ENCODE assay signal across 1 cellular context in the genomic region with DNA sequence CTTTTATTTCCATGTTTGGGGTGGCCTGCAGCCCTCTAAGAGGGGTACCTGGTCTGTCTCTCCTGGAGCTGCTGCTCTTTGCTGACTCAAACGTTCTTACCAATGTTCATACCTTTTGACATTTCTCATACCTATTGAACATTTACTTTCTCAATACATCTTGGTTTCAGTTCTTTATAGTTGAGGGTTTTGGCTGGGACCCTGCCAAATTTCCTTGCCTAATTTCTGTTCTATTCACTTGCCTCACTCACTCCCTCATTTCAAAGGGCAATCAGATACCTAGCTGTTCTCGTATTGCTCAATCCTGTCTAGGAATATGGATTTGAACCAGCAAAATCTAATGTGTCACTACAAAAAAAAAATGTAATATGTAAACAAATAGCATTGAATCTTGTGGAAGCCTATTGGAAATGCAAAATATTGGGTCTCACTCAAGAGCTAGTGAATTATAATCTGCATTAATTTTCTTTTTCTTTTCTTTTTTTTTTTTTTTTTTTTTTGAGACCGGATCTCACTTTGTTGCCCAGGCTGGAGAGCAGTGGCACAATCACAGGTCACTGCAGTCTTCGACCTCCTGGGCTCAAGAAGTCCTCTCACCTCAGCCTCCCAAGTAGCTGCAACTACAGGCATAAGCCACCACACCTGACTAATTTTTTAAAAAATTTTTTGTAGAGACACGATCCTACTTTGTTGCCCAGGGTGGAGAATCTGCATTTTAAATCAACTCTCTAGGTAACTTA.
TF ChIP-seq lines count a peak whose summit lies in the region.

No MANE protein-coding gene starts in this region.

TF ChIP-seq in GM23338, 12 proteins besides CTCF, POLR2A, EP300 and RAD21 (continued from another document):
- TF ChIP-seq, protein P1, sequence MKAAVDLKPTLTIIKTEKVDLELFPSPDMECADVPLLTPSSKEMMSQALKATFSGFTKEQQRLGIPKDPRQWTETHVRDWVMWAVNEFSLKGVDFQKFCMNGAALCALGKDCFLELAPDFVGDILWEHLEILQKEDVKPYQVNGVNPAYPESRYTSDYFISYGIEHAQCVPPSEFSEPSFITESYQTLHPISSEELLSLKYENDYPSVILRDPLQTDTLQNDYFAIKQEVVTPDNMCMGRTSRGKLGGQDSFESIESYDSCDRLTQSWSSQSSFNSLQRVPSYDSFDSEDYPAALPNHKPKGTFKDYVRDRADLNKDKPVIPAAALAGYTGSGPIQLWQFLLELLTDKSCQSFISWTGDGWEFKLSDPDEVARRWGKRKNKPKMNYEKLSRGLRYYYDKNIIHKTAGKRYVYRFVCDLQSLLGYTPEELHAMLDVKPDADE (IDR thresholded peaks at IDR 0.05) = no peak
